6 cellular contexts compared by ENCODE assay signal in genomic region chr16:23510915-23511270, GRCh38. TPM values are rescaled to one million over a fixed set of nuclear protein-coding genes. Genes with fewer than 3 reads are reported as not detected.
DNase-seq lines count a peak whose midpoint lies in the region; ATAC-seq, FAIRE-seq and TF ChIP-seq lines count a peak whose summit lies in the region.
"Not testable (repeated sequence)": the region's sequence is repeated elsewhere in the genome, so short reads cannot be mapped to it uniquely, and the experiment has no call there.

No MANE protein-coding gene starts in this region.

- POLR2A ChIA-PET in SK-N-SH (lab: Yijun Ruan, JAX) (interaction anchor here (0.7 kb wide), 1 partner anchor 29 kb away, joined by 3 read pairs; no protein-coding TSS in a partner anchor), K562 (lab: Yijun Ruan, JAX) (interaction anchor here (0.6 to 2.6 kb wide), 6 partner anchors 10 to 1475 kb away, joined by 3 to 11 read pairs (median 4); no protein-coding TSS in a partner anchor)

- peak overlapping the region; percentile 80; the same call in 1 of the 2 replicates for H3K9ac ChIP-seq in SK-N-SH
- H3K9ac ChIP-seq in K562 (ENCODE audit: insufficient read depth in 1 of 2, low read depth in 2 of 2, low read length in 2 of 2) = peak overlapping the region; percentile 73 to 95

- not testable (repeated sequence) for H3K9me3 ChIP-seq in SK-N-SH; K562 (replicated peaks; ENCODE audit: control insufficient read depth, insufficient read depth, low read depth, low read length); cardiac muscle cell (ENCODE audit: low read depth); thymus (ENCODE audit: control insufficient read depth)

- H3K9me2 ChIP-seq in SK-N-SH = not testable (repeated sequence)

- not testable (repeated sequence) for BruUV-seq in K562 (replicated peaks; lab: Mats Ljungman, UMichigan)

- TF ChIP-seq RAD21 in SK-N-SH (IDR thresholded peaks at IDR 0.05; ENCODE audit: low read length); K562 (CRISPR knock-in tag; conservative IDR thresholded peaks at IDR 0.05 in 1 of 2, IDR thresholded peaks at IDR 0.05 in 1 of 2): not testable (repeated sequence)

- H3K36me3 ChIP-seq in SK-N-SH (replicated peaks in 1 of 2; ENCODE audit: control insufficient read depth in 1 of 2, insufficient read depth in 2 of 2, low read length in 1 of 2); cardiac muscle cell; thymus (ENCODE audit: control insufficient read depth, insufficient read depth): not testable (repeated sequence)
- H3K36me3 ChIP-seq in K562 (ENCODE audit: control insufficient read depth, insufficient read depth, low read length) = peaks cover 21% of the 10 kb centered on the region; the same call in 2 of the 3 replicates

- not testable (repeated sequence) for H3K27me3 Mint-ChIP-seq in nephron progenitor cell (ENCODE audit: low read depth, poor library complexity)

- not testable (repeated sequence) for H3K27me3 ChIP-seq in SK-N-SH (ENCODE audit: insufficient read depth); K562 (ENCODE audit: control insufficient read depth in 2 of 2, insufficient read depth in 2 of 2, low read length in 2 of 2); cardiac muscle cell; thymus (ENCODE audit: control insufficient read depth, insufficient read depth)

- intact Hi-C loops in K562 (cut with micrococcal nuclease) = not testable (repeated sequence)

- CTCF ChIA-PET in SK-N-SH (lab: Yijun Ruan, JAX) = interaction anchor here (0.6 to 1.8 kb wide), 2 partner anchors 75 to 762 kb away, joined by 4 to 5 read pairs; no protein-coding TSS in a partner anchor
- CTCF ChIA-PET in K562 (lab: Yijun Ruan, JAX; ENCODE audit: low intra/inter-chr PET ratio) = not testable (repeated sequence)

- 72% methylated on average over 10 of the region's 10 CpGs for WGBS in SK-N-SH (ENCODE audit: low lambda C conversion rate)
- WGBS in K562 (ENCODE audit: insufficient coverage, low coverage, missing lambda C conversion rate) = 59% methylated on average over 10 of the region's 10 CpGs
- 86% methylated on average over 10 of the region's 10 CpGs for WGBS in thymus

- peaks cover 40% of the 10 kb centered on the region for H3K79me2 ChIP-seq in SK-N-SH (ENCODE audit: insufficient read depth)
- peaks cover 44% of the 10 kb centered on the region for H3K79me2 ChIP-seq in K562 (ENCODE audit: control insufficient read depth, insufficient read depth, low read length)

- H3K9me3 Mint-ChIP-seq in nephron progenitor cell = not testable (repeated sequence)

- not testable (repeated sequence) for H3F3A ChIP-seq in SK-N-SH (replicated peaks; ENCODE audit: insufficient read depth)

- H3K4me1 Mint-ChIP-seq in nephron progenitor cell = peaks cover 33% of the 10 kb centered on the region

- not testable (repeated sequence) for FAIRE-seq in K562 (lab: Jason Lieb, UNC)

- TF ChIP-seq EP300 in SK-N-SH (IDR thresholded peaks at IDR 0.05; ENCODE audit: borderline replicate concordance in 1 of 2, low read depth in 1 of 2, low read length in 1 of 2); K562 (IDR thresholded peaks at IDR 0.05; ENCODE audit: low read length): not testable (repeated sequence)

- H3K4me1 ChIP-seq in SK-N-SH (ENCODE audit: control insufficient read depth in 1 of 2, insufficient read depth in 2 of 2, low read depth in 1 of 2, low read length in 1 of 2); cardiac muscle cell (ENCODE audit: low read depth); thymus (ENCODE audit: control insufficient read depth, insufficient read depth, low read length): not testable (repeated sequence)
- peaks cover 28 to 41% of the 10 kb centered on the region in 2 experiments; a peak in 4 of 5 replicates for H3K4me1 ChIP-seq in K562 (replicated peaks in 1 of 2; ENCODE audit: control insufficient read depth in 2 of 2, insufficient read depth in 2 of 2, low read length in 2 of 2)

- in situ Hi-C loops in K562 (cut with MboI) = not testable (repeated sequence)

- H3K9me1 ChIP-seq in K562 (ENCODE audit: control insufficient read depth, insufficient read depth, low read length) = not testable (repeated sequence)

- peaks cover 34% of the 10 kb centered on the region for H4K20me1 ChIP-seq in SK-N-SH (ENCODE audit: insufficient read depth)
- H4K20me1 ChIP-seq in K562 (replicated peaks; ENCODE audit: control insufficient read depth, insufficient read depth, low read length) = not testable (repeated sequence)

- DNase-seq in GM12864 (ENCODE audit: low read depth); SK-N-SH; K562 (ENCODE audit: extremely low read depth in 1 of 4, low spot score in 3 of 4); cardiac muscle cell (ENCODE audit: low read depth in 1 of 2, low spot score in 1 of 2); nephron progenitor cell: not testable (repeated sequence)

- H2AFZ ChIP-seq in SK-N-SH (ENCODE audit: low read depth) (peak overlapping the region; percentile 86; the same call in 1 of the 2 replicates), K562 (ENCODE audit: low read depth, low read length) (peak overlapping the region; percentile 86)

- peaks cover 40% of the 10 kb centered on the region for H3K36me3 Mint-ChIP-seq in nephron progenitor cell (ENCODE audit: low read depth)

- H3K4me2 ChIP-seq in SK-N-SH (peak overlapping the region; percentile 99), K562 (ENCODE audit: insufficient read depth, low read length) (peak overlapping the region; percentile 82)

- peak overlapping the region; percentile 83 for H3K4me3 Mint-ChIP-seq in nephron progenitor cell

- TF ChIP-seq CTCF in GM12864 (IDR thresholded peaks at IDR 0.05; ENCODE audit: low read depth, low read length, missing control alignments); SK-N-SH (IDR thresholded peaks at IDR 0.05); K562 (IDR thresholded peaks at IDR 0.05 in 2 of 3, conservative IDR thresholded peaks at IDR 0.05 in 1 of 3; ENCODE audit: insufficient read depth in 2 of 3, low read depth in 1 of 3, low read length in 3 of 3); cardiac muscle cell (IDR thresholded peaks at IDR 0.05; ENCODE audit: low read depth, low read length); nephron progenitor cell (IDR thresholded peaks at IDR 0.05): not testable (repeated sequence)

- not testable (repeated sequence) for H3K27ac ChIP-seq in SK-N-SH (ENCODE audit: low read depth in 2 of 2, low read length in 1 of 2); cardiac muscle cell; thymus (ENCODE audit: low read depth)
- H3K27ac ChIP-seq in K562 (ENCODE audit: extremely low read depth, low read depth, low read length) = peak overlapping the region; percentile 83

- TF ChIP-seq POLR2A in K562 (conservative IDR thresholded peaks at IDR 0.05) = not testable (repeated sequence)

- ATAC-seq in K562 = not testable (repeated sequence)

- H3K4me3 ChIP-seq in GM12864 (ENCODE audit: low read depth, low read length) (peak overlapping the region; percentile 87), SK-N-SH (ENCODE audit: low read depth in 2 of 2, low read length in 1 of 2) (peak overlapping the region in 1 of 2 experiments; percentile 64; a peak in 3 of 4 replicates), K562 (peak overlapping the region; percentile 62), cardiac muscle cell (peak overlapping the region; percentile 72), thymus (ENCODE audit: low read length) (peak overlapping the region; percentile 81)

- H3K27ac Mint-ChIP-seq in nephron progenitor cell = not testable (repeated sequence)

RNA-seq across cellular contexts. Expression of gene GGA2, which starts 0.6 kb away (rescaled TPM):
- 23.4 and 29.2 TPM in 2 replicates for polyA plus RNA-seq in SK-N-SH (2012; rRNA removed)
- polyA plus RNA-seq in SK-N-SH (2012; cell fraction: cytosol; rRNA removed) = 19.9 and 23.9 TPM in 2 replicates
- 52.4 and 82.2 TPM in 2 replicates for polyA plus RNA-seq in SK-N-SH (2012; cell fraction: nucleus; rRNA removed)
- 367 and 371 TPM in 2 replicates for total RNA-seq in K562 (2011; cell fraction: chromatin; rRNA removed; ENCODE audit: low replicate concordance)
- total RNA-seq in K562 (2011; cell fraction: nucleolus; rRNA removed) = 182 and 192 TPM in 2 replicates
- total RNA-seq in K562 (2011; cell fraction: nucleoplasm; rRNA removed) = 271 and 359 TPM in 2 replicates
- 53.3 and 66.3 TPM in 2 replicates for total RNA-seq in K562 (2014; rRNA removed)
- 64.5 and 78.7 TPM in 2 replicates for total RNA-seq in K562 (2014; rRNA removed; fragmentation: Illumina TruSeq; extraction: Trizol)
- 53.6 and 63.0 TPM in 2 replicates for total RNA-seq in K562 (2015; rRNA removed; fragmentation: Illumina TruSeq; extraction: Trizol)
- 88.9 and 93.1 TPM in 2 replicates for total RNA-seq in K562 (2021)
- polyA plus RNA-seq in K562 (2011; rRNA removed) = 97.5 and 110 TPM in 2 replicates
- 43.4 and 61.3 TPM in 2 replicates for polyA plus RNA-seq in K562 (2011; cell fraction: cytosol; rRNA removed)
- polyA plus RNA-seq in K562 (2011; cell fraction: nucleus; rRNA removed) = 220 and 244 TPM in 2 replicates
- 54.5 and 77.0 TPM in 2 replicates for polyA plus RNA-seq in K562 (2012)
- 99.9 and 133 TPM in 2 replicates for polyA plus RNA-seq in K562 (2014; fragmentation: Illumina TruSeq; extraction: Trizol)
- polyA plus RNA-seq in K562 (2014; fragmentation: Nextera tagmentation; extraction: Ambion mirVana) = 10 to 100 TPM; 11.9 to 15.7 TPM
- polyA plus RNA-seq in K562 (2014; rRNA removed) = 74.6 and 78.4 TPM in 2 replicates
- polyA minus RNA-seq in K562 (2011; rRNA and poly(A)+ RNA removed) = 87.4 and 89.5 TPM in 2 replicates
- 36.8 and 46.2 TPM in 2 replicates for polyA minus RNA-seq in K562 (2011; cell fraction: cytosol; rRNA and poly(A)+ RNA removed)
- 56.7 and 77.6 TPM in 2 replicates for polyA minus RNA-seq in K562 (2011; cell fraction: nucleus; rRNA and poly(A)+ RNA removed)
- 71.7 and 126 TPM in 2 replicates for total RNA-seq in cardiac muscle cell
- polyA plus RNA-seq in cardiac muscle cell = 149 and 160 TPM in 2 replicates
- 42.4 TPM for polyA plus RNA-seq in thymus

RNA-seq across cellular contexts. Expression of gene EARS2, which starts 46.3 kb away (rescaled TPM):
- 23.2 and 37.4 TPM in 2 replicates for polyA plus RNA-seq in SK-N-SH (2012; rRNA removed)
- 19.1 and 24.7 TPM in 2 replicates for polyA plus RNA-seq in SK-N-SH (2012; cell fraction: cytosol; rRNA removed)
- polyA plus RNA-seq in SK-N-SH (2012; cell fraction: nucleus; rRNA removed) = 53.3 and 71.1 TPM in 2 replicates
- total RNA-seq in K562 (2011; cell fraction: chromatin; rRNA removed; ENCODE audit: low replicate concordance) = 61.3 and 143 TPM in 2 replicates
- total RNA-seq in K562 (2011; cell fraction: nucleolus; rRNA removed) = 97.4 and 101 TPM in 2 replicates
- total RNA-seq in K562 (2011; cell fraction: nucleoplasm; rRNA removed) = 85.9 and 96.5 TPM in 2 replicates
- 31.3 and 40.7 TPM in 2 replicates for total RNA-seq in K562 (2014; rRNA removed)
- total RNA-seq in K562 (2014; rRNA removed; fragmentation: Illumina TruSeq; extraction: Trizol) = 38.2 and 42.1 TPM in 2 replicates
- total RNA-seq in K562 (2015; rRNA removed; fragmentation: Illumina TruSeq; extraction: Trizol) = 39.9 and 41.7 TPM in 2 replicates
- total RNA-seq in K562 (2021) = 35.7 and 35.9 TPM in 2 replicates
- 57.4 and 63.3 TPM in 2 replicates for polyA plus RNA-seq in K562 (2011; rRNA removed)
- 80.9 and 118 TPM in 2 replicates for polyA plus RNA-seq in K562 (2011; cell fraction: cytosol; rRNA removed)
- 62.7 and 98.7 TPM in 2 replicates for polyA plus RNA-seq in K562 (2011; cell fraction: nucleus; rRNA removed)
- polyA plus RNA-seq in K562 (2012) = 17.5 and 29.5 TPM in 2 replicates
- 46.6 and 58.6 TPM in 2 replicates for polyA plus RNA-seq in K562 (2014; fragmentation: Illumina TruSeq; extraction: Trizol)
- polyA plus RNA-seq in K562 (2014; fragmentation: Nextera tagmentation; extraction: Ambion mirVana) = 10 to 100 TPM; 17.6 to 20.4 TPM
- 36.3 and 43.2 TPM in 2 replicates for polyA plus RNA-seq in K562 (2014; rRNA removed)
- polyA minus RNA-seq in K562 (2011; rRNA and poly(A)+ RNA removed) = 78.2 and 79.2 TPM in 2 replicates
- 41.2 and 58.2 TPM in 2 replicates for polyA minus RNA-seq in K562 (2011; cell fraction: cytosol; rRNA and poly(A)+ RNA removed)
- polyA minus RNA-seq in K562 (2011; cell fraction: nucleus; rRNA and poly(A)+ RNA removed) = 39.6 and 57.3 TPM in 2 replicates
- 25.5 and 57.2 TPM in 2 replicates for total RNA-seq in cardiac muscle cell
- 21.0 and 23.3 TPM in 2 replicates for polyA plus RNA-seq in cardiac muscle cell
- polyA plus RNA-seq in thymus = 11.5 TPM

RNA-seq across cellular contexts. Expression of gene UBFD1, which starts 46.6 kb away (rescaled TPM):
- polyA plus RNA-seq in SK-N-SH (2012; rRNA removed) (66.1 and 68.9 TPM in 2 replicates), K562 (2011; rRNA removed) (51.3 and 53.2 TPM in 2 replicates), K562 (2014; fragmentation: Illumina TruSeq; extraction: Trizol) (29.0 and 34.0 TPM in 2 replicates), K562 (2014; fragmentation: Nextera tagmentation; extraction: Ambion mirVana) (10 to 100 TPM; 10.7 to 11.0 TPM), K562 (2014; rRNA removed) (47.9 and 58.8 TPM in 2 replicates), cardiac muscle cell (56.5 and 66.9 TPM in 2 replicates), thymus (14.4 TPM)
- polyA plus RNA-seq in SK-N-SH (2012; cell fraction: cytosol; rRNA removed) = 53.4 and 67.1 TPM in 2 replicates
- 129 and 153 TPM in 2 replicates for polyA plus RNA-seq in SK-N-SH (2012; cell fraction: nucleus; rRNA removed)
- 119 and 132 TPM in 2 replicates for total RNA-seq in K562 (2011; cell fraction: chromatin; rRNA removed; ENCODE audit: low replicate concordance)
- total RNA-seq in K562 (2011; cell fraction: nucleolus; rRNA removed) = 81.9 and 104 TPM in 2 replicates
- total RNA-seq in K562 (2011; cell fraction: nucleoplasm; rRNA removed) = 134 and 172 TPM in 2 replicates
- total RNA-seq in K562 (2014; rRNA removed) (66.2 and 91.7 TPM in 2 replicates), K562 (2014; rRNA removed; fragmentation: Illumina TruSeq; extraction: Trizol) (31.0 and 34.6 TPM in 2 replicates), K562 (2015; rRNA removed; fragmentation: Illumina TruSeq; extraction: Trizol) (25.5 and 26.3 TPM in 2 replicates), K562 (2021) (65.6 and 68.1 TPM in 2 replicates), cardiac muscle cell (256 and 277 TPM in 2 replicates)
- polyA plus RNA-seq in K562 (2011; cell fraction: cytosol; rRNA removed) = 45.2 and 62.5 TPM in 2 replicates
- polyA plus RNA-seq in K562 (2011; cell fraction: nucleus; rRNA removed) = 77.7 and 83.6 TPM in 2 replicates
- polyA plus RNA-seq in K562 (2012) = 29.3 and 42.1 TPM in 2 replicates
- polyA minus RNA-seq in K562 (2011; rRNA and poly(A)+ RNA removed) = 44.9 and 47.1 TPM in 2 replicates
- polyA minus RNA-seq in K562 (2011; cell fraction: cytosol; rRNA and poly(A)+ RNA removed) = 22.3 and 28.6 TPM in 2 replicates
- 43.6 and 61.6 TPM in 2 replicates for polyA minus RNA-seq in K562 (2011; cell fraction: nucleus; rRNA and poly(A)+ RNA removed)

RNA-seq across cellular contexts. Expression of gene COG7, which starts 57.9 kb away (rescaled TPM):
- polyA plus RNA-seq in SK-N-SH (2012; rRNA removed) (33.0 and 34.7 TPM in 2 replicates), K562 (2011; rRNA removed) (17.4 and 33.4 TPM in 2 replicates), K562 (2014; fragmentation: Illumina TruSeq; extraction: Trizol) (17.6 and 18.9 TPM in 2 replicates), K562 (2014; fragmentation: Nextera tagmentation; extraction: Ambion mirVana) (1 to 10 TPM; 3.8 to 7.6 TPM), K562 (2014; rRNA removed) (13.4 and 16.6 TPM in 2 replicates), cardiac muscle cell (10.6 and 11.9 TPM in 2 replicates), thymus (28.0 TPM)
- polyA plus RNA-seq in SK-N-SH (2012; cell fraction: cytosol; rRNA removed) = 13.2 and 19.2 TPM in 2 replicates
- 81.8 and 105 TPM in 2 replicates for polyA plus RNA-seq in SK-N-SH (2012; cell fraction: nucleus; rRNA removed)
- 130 and 148 TPM in 2 replicates for total RNA-seq in K562 (2011; cell fraction: chromatin; rRNA removed; ENCODE audit: low replicate concordance)
- 64.2 and 80.3 TPM in 2 replicates for total RNA-seq in K562 (2011; cell fraction: nucleolus; rRNA removed)
- total RNA-seq in K562 (2011; cell fraction: nucleoplasm; rRNA removed) = 81.6 and 84.3 TPM in 2 replicates
- total RNA-seq in K562 (2014; rRNA removed) (10.3 and 15.6 TPM in 2 replicates), K562 (2014; rRNA removed; fragmentation: Illumina TruSeq; extraction: Trizol) (10.1 and 12.6 TPM in 2 replicates), K562 (2015; rRNA removed; fragmentation: Illumina TruSeq; extraction: Trizol) (15.1 and 17.4 TPM in 2 replicates), K562 (2021) (15.7 and 16.0 TPM in 2 replicates), cardiac muscle cell (9.7 and 23.5 TPM in 2 replicates)
- 39.4 and 44.8 TPM in 2 replicates for polyA plus RNA-seq in K562 (2011; cell fraction: cytosol; rRNA removed)
- polyA plus RNA-seq in K562 (2011; cell fraction: nucleus; rRNA removed) = 62.0 and 68.1 TPM in 2 replicates
- 12.1 and 16.8 TPM in 2 replicates for polyA plus RNA-seq in K562 (2012)
- 28.9 and 31.1 TPM in 2 replicates for polyA minus RNA-seq in K562 (2011; rRNA and poly(A)+ RNA removed)
- polyA minus RNA-seq in K562 (2011; cell fraction: cytosol; rRNA and poly(A)+ RNA removed) = 13.2 and 19.2 TPM in 2 replicates
- polyA minus RNA-seq in K562 (2011; cell fraction: nucleus; rRNA and poly(A)+ RNA removed) = 18.8 and 25.3 TPM in 2 replicates
